Comparison of ENCODE assay signal across 7 cellular contexts in the genomic region with DNA sequence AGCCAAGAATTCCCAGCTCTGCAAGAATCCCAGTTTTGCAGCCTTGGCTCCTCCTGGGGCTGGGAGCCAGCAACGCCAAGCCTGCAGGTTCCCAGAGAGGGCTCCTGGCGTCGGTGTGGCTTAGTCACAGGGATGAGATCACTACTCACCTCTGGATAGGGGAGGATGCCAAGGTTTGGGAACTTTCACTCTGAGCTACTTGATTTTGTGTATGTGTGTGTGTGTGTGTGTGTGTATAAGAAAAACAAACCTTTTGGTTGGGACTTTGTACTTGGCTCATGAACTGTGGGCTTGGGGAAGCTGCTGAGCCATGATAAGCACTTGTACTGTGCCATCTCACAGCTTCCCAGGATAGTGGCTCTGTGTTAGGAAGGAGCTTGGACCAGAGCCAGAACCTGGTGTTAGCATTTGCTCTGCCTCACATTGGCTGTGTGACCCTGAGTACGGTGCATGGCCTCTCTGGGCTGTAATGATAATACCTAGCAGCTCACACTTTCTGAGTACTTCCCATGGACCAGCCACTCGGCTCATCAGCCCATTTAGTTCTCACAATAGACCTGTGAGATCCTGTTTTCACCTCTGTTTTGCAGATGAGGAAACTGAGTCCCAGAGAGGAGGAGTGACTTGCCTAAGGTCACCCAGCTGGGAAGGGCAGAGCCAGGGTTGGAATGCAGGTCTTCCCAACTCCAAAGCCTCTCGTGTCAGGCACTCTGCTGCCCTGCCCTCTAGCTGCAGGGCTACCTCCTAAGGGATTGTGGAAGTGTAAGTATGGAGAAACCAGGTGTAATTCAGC. TPM values are rescaled to one million over a fixed set of nuclear protein-coding genes. Genes with fewer than 3 reads are reported as not detected.
DNase-seq lines count a peak whose midpoint lies in the region; ATAC-seq and TF ChIP-seq lines count a peak whose summit lies in the region.

No MANE protein-coding gene starts in this region.

- H3K4me1 ChIP-seq in mammary epithelial cell (ENCODE audit: insufficient read depth, low read length) (peaks cover 10% of the 10 kb centered on the region), upper lobe of right lung (peaks cover 34% of the 10 kb centered on the region)

- H3K36me3 ChIP-seq in mammary epithelial cell (ENCODE audit: insufficient read depth, low read length) (no peaks in the 10 kb centered on the region), upper lobe of right lung (no peaks in the 10 kb centered on the region)

- no peak overlapping the region for H3K4me2 ChIP-seq in mammary epithelial cell (ENCODE audit: insufficient read depth, low read depth, low read length)

- no peaks in the 10 kb centered on the region for H4K20me1 ChIP-seq in mammary epithelial cell (ENCODE audit: insufficient read depth, low read length)

- CTCF ChIA-PET in mammary epithelial cell (lab: Charles Lee; ENCODE audit: low non-redundant PET): interaction anchor here (0.5 to 0.8 kb wide), 3 partner anchors 14 to 889 kb away, joined by 3 to 9 read pairs (median 5); no protein-coding TSS in a partner anchor

- no peaks in the 10 kb centered on the region for H3K79me2 ChIP-seq in mammary epithelial cell (ENCODE audit: insufficient read depth, low read length)

- H3K27me3 ChIP-seq in mammary epithelial cell (ENCODE audit: insufficient read depth, low read length) (no peaks in the 10 kb centered on the region), upper lobe of right lung (no peaks in the 10 kb centered on the region)

- in situ Hi-C loops in mammary epithelial cell (cut with MboI; ENCODE audit: low sequenced_read_pairs in 2 of 2): no loop called here

- TF ChIP-seq CTCF in LNCaP clone FGC (IDR thresholded peaks at IDR 0.05; ENCODE audit: control insufficient read depth, extremely low read depth, insufficient read depth): no peak
- peak in 1 of 2 donors; percentile 22 for TF ChIP-seq CTCF in mammary epithelial cell (conservative IDR thresholded peaks at IDR 0.05 in 1 of 2, IDR thresholded peaks at IDR 0.05 in 1 of 2; ENCODE audit: extremely low read depth in 1 of 2, insufficient read depth in 1 of 2, low read depth in 1 of 2, low read length in 2 of 2)
- no peak for TF ChIP-seq CTCF in upper lobe of right lung (IDR thresholded peaks at IDR 0.05)

- intact Hi-C loops in mammary epithelial cell (cut with micrococcal nuclease): no loop called here
- intact Hi-C loops in upper lobe of right lung (cut with DNase I): no loop called here

- H3K27ac ChIP-seq in mammary epithelial cell (ENCODE audit: insufficient read depth, low read depth, low read length) (no peak overlapping the region), upper lobe of right lung (no peak overlapping the region)

- no peak overlapping the region for H3K9ac ChIP-seq in mammary epithelial cell (ENCODE audit: insufficient read depth, low read length)

- BruUV-seq in mammary epithelial cell (replicated peaks; lab: Mats Ljungman, UMichigan): no TSS peak

- H3K9me3 ChIP-seq in mammary epithelial cell (replicated peaks; ENCODE audit: insufficient read depth, low read length) (no peaks in the 10 kb centered on the region), upper lobe of right lung (no peaks in the 10 kb centered on the region)

- no peak overlapping the region for H3K4me3 ChIP-seq in LNCaP clone FGC (ENCODE audit: low read depth, low read length)
- H3K4me3 ChIP-seq in mammary epithelial cell (replicated peaks in 1 of 3; ENCODE audit: insufficient read depth in 1 of 3, low read depth in 2 of 3, low read length in 3 of 3): no peak overlapping the region
- H3K4me3 ChIP-seq in upper lobe of right lung: no peak overlapping the region

- DNase-seq in LNCaP clone FGC (ENCODE audit: low read depth) (peak; percentile 89), mammary epithelial cell (peak; percentile 87), kidney tubule cell (ENCODE audit: low spot score) (peak; percentile 97), upper lobe of right lung (no peak), T1000 (lab: John Stamatoyannopoulos, UW) (no peak), SIG-M5 (lab: John Stamatoyannopoulos, UW) (no peak)
- DNase-seq in stimulated activated CD4-positive, alpha-beta T cell treated with anti-CD3 and anti-CD28 coated beads, Interleukin-12 subunit alpha, Interleukin-12 subunit beta, amount 100 ng/mL, for 4 hours: no peak

- ATAC-seq in upper lobe of right lung: peak; percentile 77

- dilution Hi-C loops in mammary epithelial cell (cut with HindIII; ENCODE audit: low sequenced_read_pairs): no loop called here

- WGBS in mammary epithelial cell (ENCODE audit: low coverage, missing lambda C conversion rate): 25% methylated on average over 6 of the region's 6 CpGs

- no peak overlapping the region for H2AFZ ChIP-seq in mammary epithelial cell (ENCODE audit: low read depth, low read length)

RNA-seq across cellular contexts. Expression of gene DAB2IP, which starts 41.4 kb away (rescaled TPM):
- total RNA-seq in mammary epithelial cell: 100 to 1,000 TPM in 1 of 2 donors, 10 to 100 TPM in 1; 78.4 to 103 TPM
- polyA plus RNA-seq in mammary epithelial cell: 60.0 TPM
- 122 TPM for polyA minus RNA-seq in mammary epithelial cell
- 81.6 TPM for total RNA-seq in upper lobe of right lung

Comparison
In these comparisons a context has a peak if more than half of its experiments do, and no peak if none do; other contexts are left out.
1. DNase-seq: peak in LNCaP clone FGC (single experiment), mammary epithelial cell (single experiment) and kidney tubule cell (single experiment); none in upper lobe of right lung (single experiment), T1000 (single experiment), SIG-M5 (single experiment) and stimulated activated CD4-positive, alpha-beta T cell treated with anti-CD3 and anti-CD28 coated beads, Interleukin-12 subunit alpha, Interleukin-12 subunit beta, amount 100 ng/mL, for 4 hours (single experiment).